Comparison of ENCODE assay signal across 22 cellular contexts in genomic region chrX:155695419-155695818, GRCh38.
"Had no signal": no experiment of that assay in that cellular context is flagged by ENCODE, and none has a peak within 500 bp of the region (broad histone marks: within the 10 kb centered on the region; RNA-seq: fewer than 3 reads in every experiment).

No MANE protein-coding gene starts in this region.

- H3K4me3 ChIP-seq: coronary artery, dorsolateral prefrontal cortex, esophagus muscularis mucosa, gastrocnemius medialis, heart right ventricle, left lung, lower lobe of right lung, mucosa of descending colon had no signal

- FAIRE-seq: endothelial cell of umbilical vein, islet of Langerhans, keratinocyte had no signal

- H3K27ac ChIP-seq: coronary artery, dorsolateral prefrontal cortex, esophagus muscularis mucosa, foreskin keratinocyte, gastrocnemius medialis, heart right ventricle, left lung, lower lobe of right lung had no signal

- H3K27me3 ChIP-seq: esophagus muscularis mucosa, foreskin keratinocyte, gastrocnemius medialis, heart right ventricle, left lung had no signal

- DNase-seq: dermis blood vessel endothelial cell; dorsolateral prefrontal cortex; effector CD4-positive, alpha-beta T cell; effector memory CD4-positive, alpha-beta T cell; foreskin keratinocyte; gastrocnemius medialis; glutamatergic neuron; head of caudate nucleus; heart right ventricle; hippocampal formation; left cardiac atrium; left lung; left ventricle myocardium superior; lower lobe of right lung; mesenchymal stem cell; mucosa of descending colon; naive B cell had no signal

- H3K36me3 ChIP-seq: esophagus muscularis mucosa, gastrocnemius medialis, heart right ventricle, left lung, lower lobe of right lung had no signal

- H3K4me1 ChIP-seq: esophagus muscularis mucosa, foreskin keratinocyte, gastrocnemius medialis, heart right ventricle, left lung, lower lobe of right lung had no signal

- H3K9me3 ChIP-seq: esophagus muscularis mucosa, gastrocnemius medialis, lower lobe of right lung, mucosa of descending colon had no signal
